In genomic region chr22:28252539-28252938, GRCh38 we compare ENCODE assay signal across 15 cellular contexts.
"Had no signal": no experiment of that assay in that cellular context is flagged by ENCODE, and none has a peak within 500 bp of the region (broad histone marks: within the 10 kb centered on the region; RNA-seq: fewer than 3 reads in every experiment).

No MANE protein-coding gene starts in this region.

- DNase-seq: colonic mucosa; effector CD4-positive, alpha-beta T cell; endodermal cell; foreskin melanocyte; head of caudate nucleus; left colon; mucosa of descending colon; occipital lobe; stimulated activated CD4-positive, alpha-beta T cell treated with anti-CD3 and anti-CD28 coated beads, Interleukin-4, amount 100 ng/mL, for 1 hour; stimulated activated CD8-positive, alpha-beta memory T cell treated with anti-CD3 and anti-CD28 coated beads, Interleukin-4, amount 100 ng/mL, for 48 hours; stimulated activated naive CD8-positive, alpha-beta T cell treated with anti-CD3 and anti-CD28 coated beads, Interleukin-15, Interleukin-2, amounts not matched to agents 100 U/mL and 50 U/mL, for 24 hours; thyroid gland had no signal

- H3K4me3 Mint-ChIP-seq: endodermal cell; natural killer cell treated with Interleukin-12 subunit alpha and Interleukin-12 subunit beta and Interleukin-15 and Interleukin-18, amount 100 ng/mL, for 72 hours; stimulated activated effector memory CD8-positive, alpha-beta T cell treated with anti-CD3 and anti-CD28 coated beads, Interleukin-12 subunit alpha, Interleukin-12 subunit beta, amount 100 ng/mL, for 72 hours; type B pancreatic cell had no signal

- H3K27me3 Mint-ChIP-seq: type B pancreatic cell had no signal

- H3K27ac Mint-ChIP-seq: endodermal cell; natural killer cell treated with Interleukin-12 subunit alpha and Interleukin-12 subunit beta and Interleukin-15 and Interleukin-18, amount 100 ng/mL, for 72 hours; stimulated activated effector memory CD8-positive, alpha-beta T cell treated with anti-CD3 and anti-CD28 coated beads, Interleukin-12 subunit alpha, Interleukin-12 subunit beta, amount 100 ng/mL, for 72 hours; type B pancreatic cell had no signal

- H3K4me1 Mint-ChIP-seq: stimulated activated effector memory CD8-positive, alpha-beta T cell treated with anti-CD3 and anti-CD28 coated beads, Interleukin-12 subunit alpha, Interleukin-12 subunit beta, amount 100 ng/mL, for 72 hours had no signal

- H3K36me3 Mint-ChIP-seq: natural killer cell treated with Interleukin-12 subunit alpha and Interleukin-12 subunit beta and Interleukin-15 and Interleukin-18, amount 100 ng/mL, for 72 hours; stimulated activated effector memory CD8-positive, alpha-beta T cell treated with anti-CD3 and anti-CD28 coated beads, Interleukin-12 subunit alpha, Interleukin-12 subunit beta, amount 100 ng/mL, for 72 hours; type B pancreatic cell had no signal

- ATAC-seq: natural killer cell treated with Interleukin-12 subunit alpha and Interleukin-12 subunit beta and Interleukin-15 and Interleukin-18, amount 100 ng/mL, for 72 hours; stimulated activated effector memory CD8-positive, alpha-beta T cell treated with anti-CD3 and anti-CD28 coated beads, Interleukin-12 subunit alpha, Interleukin-12 subunit beta, amount 100 ng/mL, for 72 hours; stimulated activated naive CD8-positive, alpha-beta T cell treated with anti-CD3 and anti-CD28 coated beads, Interleukin-15, Interleukin-2, amounts not matched to agents 100 U/mL and 50 U/mL, for 24 hours had no signal

- H3K9me3 Mint-ChIP-seq: endodermal cell; natural killer cell treated with Interleukin-12 subunit alpha and Interleukin-12 subunit beta and Interleukin-15 and Interleukin-18, amount 100 ng/mL, for 72 hours; stimulated activated effector memory CD8-positive, alpha-beta T cell treated with anti-CD3 and anti-CD28 coated beads, Interleukin-12 subunit alpha, Interleukin-12 subunit beta, amount 100 ng/mL, for 72 hours; type B pancreatic cell had no signal
